Comparison of ENCODE assay signal across 7 cellular contexts in genomic region chr2:21033237-21034155, GRCh38. TPM values are rescaled to one million over a fixed set of nuclear protein-coding genes. Genes with fewer than 3 reads are reported as not detected.
"Had no signal": no experiment of that assay in that cellular context is flagged by ENCODE, and none has a peak within 500 bp of the region (broad histone marks: within the 10 kb centered on the region; RNA-seq: fewer than 3 reads in every experiment).

No MANE protein-coding gene starts in this region.

- DNase-seq: H9, HFFc6, KBM-7 had no signal

- ATAC-seq: GM23338, HCT116 had no signal

- H3K4me3 ChIP-seq: GM23338 had no signal

RNA-seq across cellular contexts. Expression of gene APOB, which starts 10.4 kb away (rescaled TPM):
- total RNA-seq: HFFc6, HT-29 had no signal
- polyA plus RNA-seq: IgD-negative memory B cell had no signal
